In the genomic region with DNA sequence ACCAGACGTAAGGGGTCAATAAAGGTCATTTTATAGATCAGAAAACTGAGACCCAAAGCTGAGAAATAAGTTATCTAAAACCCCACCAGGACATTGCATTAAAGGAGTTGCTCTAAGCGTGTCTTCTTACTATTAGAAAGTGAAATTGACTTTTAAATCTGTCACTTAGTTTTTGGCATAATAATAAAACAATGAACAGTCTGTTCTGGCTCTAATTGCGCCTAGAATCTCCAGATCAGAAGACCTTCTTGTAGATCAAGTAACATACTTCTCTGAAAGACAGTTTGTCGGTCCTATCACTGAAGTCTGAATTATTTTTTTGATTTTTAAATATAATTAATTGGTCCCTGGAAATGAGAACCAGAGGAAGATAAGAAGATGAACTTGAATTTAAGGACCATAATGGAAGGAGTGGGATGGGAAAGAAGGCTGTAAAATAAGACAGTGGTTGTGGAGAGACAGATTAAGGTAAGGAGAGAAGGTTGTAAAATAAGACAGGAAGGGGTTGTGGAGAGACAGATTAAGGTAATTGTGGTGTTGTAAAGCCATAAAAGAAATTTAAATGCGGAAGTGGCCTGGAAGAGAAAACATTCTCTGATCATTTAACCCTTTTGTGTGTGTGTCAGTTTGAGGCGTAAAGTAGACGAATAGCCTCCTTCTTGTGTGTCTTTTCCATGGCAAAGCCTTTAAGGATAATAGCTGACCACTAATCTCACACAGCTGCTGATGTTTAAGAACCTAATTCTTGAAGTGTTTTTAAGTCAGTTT, we compare ENCODE assay signal across 9 cellular contexts. TPM values are rescaled to one million over a fixed set of nuclear protein-coding genes. Genes with fewer than 3 reads are reported as not detected.
A peak's percentile ranks its signal among the peaks of the same experiment; 100 is the strongest.
DNase-seq lines count a peak whose midpoint lies in the region; ATAC-seq and TF ChIP-seq lines count a peak whose summit lies in the region.
"Had no signal": no experiment of that assay in that cellular context is flagged by ENCODE, and none has a peak within 500 bp of the region (broad histone marks: within the 10 kb centered on the region; RNA-seq: fewer than 3 reads in every experiment).

No MANE protein-coding gene starts in this region.

- H3K4me3 ChIP-seq in colonic mucosa (no peak overlapping the region), prostate gland (no peak overlapping the region)

- 29% methylated on average over 7 of the region's 7 CpGs for WGBS in prostate gland

- intact Hi-C loops in colonic mucosa (cut with DNase I): no loop called here
- intact Hi-C loops in prostate gland (cut with DNase I): no loop called here

- no peak overlapping the region for H3K9ac ChIP-seq in colonic mucosa (ENCODE audit: low read depth in 2 of 2, low read length in 2 of 2)

- ATAC-seq in GM21619 (IDR thresholded peaks at IDR 0.05; ENCODE audit: unreplicated experiment) (peak; percentile 9), HG03196 (IDR thresholded peaks at IDR 0.05; ENCODE audit: unreplicated experiment) (no peak)

- DNase-seq in NOMO-1 treated with DMSO at 0.1 percent for 48 hours (lab: John Stamatoyannopoulos, UW; ENCODE audit: unreplicated experiment): peak; percentile 86
- no peak for DNase-seq in colonic mucosa
- no peak for DNase-seq in prostate gland (ENCODE audit: low spot score)
- DNase-seq in midbrain (lab: John Stamatoyannopoulos, UW): no peak
- no peak for DNase-seq in UCSD-AML1 (lab: John Stamatoyannopoulos, UW; ENCODE audit: unreplicated experiment)
- no peak for DNase-seq in mucosa of gallbladder (ENCODE audit: low spot score)
- DNase-seq: posterior cingulate gyrus had no signal

- TF ChIP-seq POLR2A in prostate gland (IDR thresholded peaks at IDR 0.05): no peak

- H3K27ac ChIP-seq in colonic mucosa: peak overlapping the region; percentile 67
- peak overlapping the region; percentile 7 to 34 for H3K27ac ChIP-seq in prostate gland

- H3K27me3 ChIP-seq in colonic mucosa (no peaks in the 10 kb centered on the region), prostate gland (replicated peaks; ENCODE audit: insufficient read depth) (no peaks in the 10 kb centered on the region)

- TF ChIP-seq CTCF in colonic mucosa (IDR thresholded peaks at IDR 0.05) (no peak), prostate gland (IDR thresholded peaks at IDR 0.05) (no peak)

- H3K9me3 ChIP-seq in colonic mucosa (no peaks in the 10 kb centered on the region), prostate gland (no peaks in the 10 kb centered on the region)

- H3K4me1 ChIP-seq in colonic mucosa: peaks cover 47% of the 10 kb centered on the region
- H3K4me1 ChIP-seq in prostate gland (replicated peaks): peaks cover 15% of the 10 kb centered on the region

- H3K36me3 ChIP-seq in colonic mucosa (no peaks in the 10 kb centered on the region), prostate gland (no peaks in the 10 kb centered on the region)

RNA-seq across cellular contexts. Expression of a gene that starts 20.0 kb away (rescaled TPM):
- total RNA-seq in colonic mucosa (10 to 100 TPM; 80.6 to 85.5 TPM), prostate gland (10 to 100 TPM; 32.3 to 36.9 TPM), mucosa of gallbladder (83.2 TPM)
